ENCODE assay signal across 1 cellular context in genomic region chr19:13091400-13092161, GRCh38.
TF ChIP-seq lines count a peak whose summit lies in the region.

No MANE protein-coding gene starts in this region.

TF ChIP-seq in H1, 55 proteins besides CTCF, POLR2A, EP300 and RAD21:
- TF ChIP-seq POLR2AphosphoS5 (IDR thresholded peaks at IDR 0.05; ENCODE audit: low read depth, low read length) (no peak), CEBPB (IDR thresholded peaks at IDR 0.05; ENCODE audit: low read depth, low read length) (peak; percentile 70; the same call in 1 of the 2 replicates), SIN3A (conservative IDR thresholded peaks at IDR 0.05 in 1 of 2, IDR thresholded peaks at IDR 0.05 in 1 of 2; ENCODE audit: low read depth in 1 of 2, low read length in 2 of 2) (0 out of 4 replicates have a peak, but pooled peaks of 1 of the 2 experiments have one; percentile 22), ATF2 (IDR thresholded peaks at IDR 0.05; ENCODE audit: low read length) (0 out of 2 replicates have a peak, but pooled peaks have one; percentile 18), YY1 (IDR thresholded peaks at IDR 0.05; ENCODE audit: low read depth, low read length) (no peak), SP1 (IDR thresholded peaks at IDR 0.05; ENCODE audit: low read depth, low read length) (no peak), EGR1 (IDR thresholded peaks at IDR 0.05; ENCODE audit: borderline replicate concordance, low read depth, low read length) (no peak), PHF8 (conservative IDR thresholded peaks at IDR 0.05; ENCODE audit: low read depth, low read length) (no peak), CHD2 (IDR thresholded peaks at IDR 0.05; ENCODE audit: low read length) (no peak), GABPA (IDR thresholded peaks at IDR 0.05; ENCODE audit: borderline replicate concordance, insufficient read depth, low read length) (no peak), RBBP5 (IDR thresholded peaks at IDR 0.05; ENCODE audit: borderline replicate concordance, low read depth, low read length) (no peak)
- TF ChIP-seq, protein P1, sequence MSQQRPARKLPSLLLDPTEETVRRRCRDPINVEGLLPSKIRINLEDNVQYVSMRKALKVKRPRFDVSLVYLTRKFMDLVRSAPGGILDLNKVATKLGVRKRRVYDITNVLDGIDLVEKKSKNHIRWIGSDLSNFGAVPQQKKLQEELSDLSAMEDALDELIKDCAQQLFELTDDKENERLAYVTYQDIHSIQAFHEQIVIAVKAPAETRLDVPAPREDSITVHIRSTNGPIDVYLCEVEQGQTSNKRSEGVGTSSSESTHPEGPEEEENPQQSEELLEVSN (IDR thresholded peaks at IDR 0.05): no peak
